8 cellular contexts compared by ENCODE assay signal in genomic region chr2:169109502-169110409, GRCh38. TPM values are rescaled to one million over a fixed set of nuclear protein-coding genes. Genes with fewer than 3 reads are reported as not detected.
A peak's percentile ranks its signal among the peaks of the same experiment; 100 is the strongest.
DNase-seq lines count a peak whose midpoint lies in the region; ATAC-seq, FAIRE-seq and TF ChIP-seq lines count a peak whose summit lies in the region.

No MANE protein-coding gene starts in this region.

- dilution Hi-C loops in endothelial cell of umbilical vein (cut with MboI; ENCODE audit: extremely low pct_ligation_motif_present, low sequenced_read_pairs): no loop called here

- BruUV-seq in endothelial cell of umbilical vein (replicated peaks; lab: Mats Ljungman, UMichigan): no TSS peak

- H3K9me1 ChIP-seq in endothelial cell of umbilical vein (replicated peaks; ENCODE audit: control insufficient read depth, extremely low read depth, insufficient read depth, low read length): no peaks in the 10 kb centered on the region

- H3K4me3 ChIP-seq in endothelial cell of umbilical vein (replicated peaks in 1 of 3; ENCODE audit: insufficient read depth in 1 of 3, low read depth in 1 of 3, low read length in 3 of 3): no peak overlapping the region

- no peaks in the 10 kb centered on the region for H3K79me2 ChIP-seq in endothelial cell of umbilical vein (ENCODE audit: control insufficient read depth, insufficient read depth, low read length)

- intact Hi-C loops in endothelial cell of umbilical vein (cut with micrococcal nuclease): loop anchor here (1.0 to 10.0 kb wide), 8 partner anchors 23 to 335 kb away; no protein-coding TSS in a partner anchor

- no peaks in the 10 kb centered on the region for H3K36me3 ChIP-seq in endothelial cell of umbilical vein (ENCODE audit: control insufficient read depth in 2 of 2, extremely low read depth in 1 of 2, insufficient read depth in 2 of 2, low read length in 2 of 2)

- H3K4me1 Mint-ChIP-seq in mesothelial cell of epicardium: peaks cover 5% of the 10 kb centered on the region

- CTCF ChIA-PET in endothelial cell of umbilical vein (lab: Charles Lee): interaction anchor here (0.5 to 9.0 kb wide), 55 partner anchors 10 to 768 kb away, joined by 3 to 217 read pairs (median 5); partner anchors contain the start of gene DHRS9

- H3K9me3 Mint-ChIP-seq in mesothelial cell of epicardium: no peaks in the 10 kb centered on the region

- H4K20me1 ChIP-seq in endothelial cell of umbilical vein (replicated peaks; ENCODE audit: control insufficient read depth, extremely low read depth, insufficient read depth, low read length): no peaks in the 10 kb centered on the region

- H3K36me3 Mint-ChIP-seq in mesothelial cell of epicardium: no peaks in the 10 kb centered on the region

- H3K9me3 ChIP-seq in endothelial cell of umbilical vein (replicated peaks; ENCODE audit: control insufficient read depth, insufficient read depth, low read length): no peaks in the 10 kb centered on the region

- FAIRE-seq in endothelial cell of umbilical vein (lab: Jason Lieb, UNC): peak; percentile 95

- no peak for TF ChIP-seq POLR2A in endothelial cell of umbilical vein (IDR thresholded peaks at IDR 0.05; ENCODE audit: low read depth, low read length)

- H3K4me2 ChIP-seq in endothelial cell of umbilical vein (ENCODE audit: insufficient read depth, low read length): peak overlapping the region; percentile 76

- peak; percentile 49 for ATAC-seq in HG03342 (IDR thresholded peaks at IDR 0.05; ENCODE audit: unreplicated experiment)

- H3K27ac Mint-ChIP-seq in mesothelial cell of epicardium: no peak overlapping the region

- H3K4me1 ChIP-seq in endothelial cell of umbilical vein (ENCODE audit: control insufficient read depth, extremely low read depth, insufficient read depth, low read length): peaks cover 11% of the 10 kb centered on the region

- no peak overlapping the region for H3K9ac ChIP-seq in endothelial cell of umbilical vein (replicated peaks; ENCODE audit: extremely low read depth, insufficient read depth, low read length)

- peaks cover 29% of the 10 kb centered on the region for H3K27me3 Mint-ChIP-seq in mesothelial cell of epicardium (ENCODE audit: low read depth)

- H3K27ac ChIP-seq in endothelial cell of umbilical vein (ENCODE audit: insufficient read depth, low read depth, low read length): no peak overlapping the region

- DNase-seq in SIG-M5 treated with dmso at 0.1 percent for 504 hours (lab: John Stamatoyannopoulos, UW; ENCODE audit: unreplicated experiment) (peak; percentile 65), SIG-M5 (lab: John Stamatoyannopoulos, UW) (no peak), NCI-H748 treated with DMSO at 0.1 percent for 48 hours (lab: John Stamatoyannopoulos, UW) (peak; percentile 70), endothelial cell of umbilical vein (ENCODE audit: low read depth, low spot score) (peak; percentile 81), mesothelial cell of epicardium (ENCODE audit: low spot score in 2 of 2, unreplicated experiment in 2 of 2) (peak; percentile 71 to 84)
- peak; percentile 35 to 51 for DNase-seq in activated CD8-positive, alpha-beta memory T cell treated with anti-CD3 and anti-CD28 coated beads for 4 hours (ENCODE audit: low read depth in 2 of 2)
- peak; percentile 52 for DNase-seq in stimulated activated CD8-positive, alpha-beta memory T cell treated with anti-CD3 and anti-CD28 coated beads, Interleukin-2, amount 100 ng/mL, for 1 hour (ENCODE audit: low read depth in 2 of 2)

- TF ChIP-seq CTCF in endothelial cell of umbilical vein (IDR thresholded peaks at IDR 0.05; ENCODE audit: extremely low read depth in 1 of 2, insufficient read depth in 1 of 2, low read depth in 1 of 2, low read length in 2 of 2) (peak; percentile 82 to 91), mesothelial cell of epicardium (IDR thresholded peaks at IDR 0.05; ENCODE audit: unreplicated experiment) (peak; percentile 90)

- H2AFZ ChIP-seq in endothelial cell of umbilical vein (ENCODE audit: low read depth, low read length): peak overlapping the region; percentile 76

- H3K27me3 ChIP-seq in endothelial cell of umbilical vein (ENCODE audit: control insufficient read depth in 2 of 2, insufficient read depth in 2 of 2, low read length in 2 of 2): no peaks in the 10 kb centered on the region

- no peak overlapping the region for H3K4me3 Mint-ChIP-seq in mesothelial cell of epicardium

- POLR2A ChIA-PET in endothelial cell of umbilical vein (lab: Charles Lee): no interaction called here

TF ChIP-seq in endothelial cell of umbilical vein, 7 proteins besides CTCF, POLR2A, EP300 and RAD21:
- TF ChIP-seq JUN (IDR thresholded peaks at IDR 0.05; ENCODE audit: borderline replicate concordance, insufficient read depth, insufficient read length, low read depth) (no peak), GATA2 (IDR thresholded peaks at IDR 0.05; ENCODE audit: insufficient read depth, insufficient read length, low read depth, low read length) (no peak), POLR2AphosphoS5 (IDR thresholded peaks at IDR 0.05; ENCODE audit: insufficient read depth, low read depth, low read length) (no peak), EZH2 (IDR thresholded peaks at IDR 0.05; ENCODE audit: borderline replicate concordance, low read depth, low read length, severe bottlenecking) (no peak), MYC (IDR thresholded peaks at IDR 0.05; ENCODE audit: low read depth, low read length) (no peak), FOS (IDR thresholded peaks at IDR 0.05; ENCODE audit: borderline replicate concordance, insufficient read depth, low read length) (no peak), MAX (IDR thresholded peaks at IDR 0.05; ENCODE audit: insufficient read depth, insufficient read length) (no peak)

RNA-seq across cellular contexts. Expression of gene DHRS9, which starts 40.4 kb away (rescaled TPM):
- total RNA-seq in endothelial cell of umbilical vein: 0.32 TPM in 1 of 2 replicates, not detected in the other
- polyA plus RNA-seq in endothelial cell of umbilical vein: 0.32 and 0.40 TPM in 2 replicates
- polyA plus RNA-seq in endothelial cell of umbilical vein (2011; cell fraction: cytosol; rRNA removed): 0.52 and 0.54 TPM in 2 replicates
- 0.38 and 0.64 TPM in 2 replicates for polyA plus RNA-seq in endothelial cell of umbilical vein (2011; cell fraction: nucleus; rRNA removed)
- 0.11 TPM in 1 of 2 replicates, not detected in the other for polyA plus RNA-seq in endothelial cell of umbilical vein (2012)
- polyA minus RNA-seq in endothelial cell of umbilical vein: 0.19 and 0.25 TPM in 2 replicates
- not detected for polyA minus RNA-seq in endothelial cell of umbilical vein (2011; cell fraction: cytosol; rRNA and poly(A)+ RNA removed)
- polyA minus RNA-seq in endothelial cell of umbilical vein (2011; cell fraction: nucleus; rRNA and poly(A)+ RNA removed): 0.48 TPM in 1 of 2 replicates, not detected in the other
- 0.16 to 0.18 TPM in 2 of 3 replicates, not detected in the other for total RNA-seq in mesothelial cell of epicardium
